8 cellular contexts compared by ENCODE assay signal in the genomic region with DNA sequence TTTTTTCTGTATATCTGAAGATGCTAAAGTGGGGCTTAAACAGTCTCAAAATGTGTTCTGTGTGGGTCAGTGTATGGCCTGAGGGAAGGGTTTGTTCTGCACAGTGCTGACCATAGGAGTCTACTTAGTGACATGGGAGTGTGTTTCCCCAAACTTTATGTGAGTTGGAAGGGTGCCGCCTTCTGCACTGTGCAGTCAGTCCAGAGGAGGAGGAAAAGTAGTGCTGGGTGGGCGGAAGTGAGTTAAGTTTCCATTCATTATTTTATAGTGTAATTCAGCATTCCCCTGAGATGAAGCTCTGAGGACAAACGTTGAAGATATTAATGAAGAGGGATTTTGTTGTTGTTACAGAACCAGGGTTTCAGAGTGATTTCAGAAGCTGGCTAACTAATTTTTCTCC. TPM values are rescaled to one million over a fixed set of nuclear protein-coding genes. Genes with fewer than 3 reads are reported as not detected.
DNase-seq lines count a peak whose midpoint lies in the region; ATAC-seq, FAIRE-seq and TF ChIP-seq lines count a peak whose summit lies in the region.

No MANE protein-coding gene starts in this region.

- no peak overlapping the region for H3K4ac ChIP-seq in H1 (replicated peaks; ENCODE audit: insufficient read length, low read depth, low read length)

- no peak overlapping the region for H3K56ac ChIP-seq in H1 (replicated peaks; ENCODE audit: insufficient read length, low read depth, low read length)

- TF ChIP-seq CTCF in Calu3 (IDR thresholded peaks at IDR 0.05; ENCODE audit: unreplicated experiment) (no peak), H1 (IDR thresholded peaks at IDR 0.05; ENCODE audit: control extremely low read depth in 1 of 3, insufficient read depth in 1 of 3, low read depth in 1 of 3, low read length in 3 of 3) (no peak), neural cell (IDR thresholded peaks at IDR 0.05; ENCODE audit: poor library complexity, severe bottlenecking) (no peak)

- H3K9ac ChIP-seq in Karpas-422 (ENCODE audit: low read length) (no peak overlapping the region), H1 (replicated peaks in 1 of 4; ENCODE audit: extremely low read depth in 1 of 4, low read depth in 3 of 4, low read length in 3 of 4) (no peak overlapping the region), neural cell (ENCODE audit: low read length) (no peak overlapping the region)

- no peaks in the 10 kb centered on the region for H3K27me3 Mint-ChIP-seq in Calu3 (ENCODE audit: unreplicated experiment)

- H2BK120ac ChIP-seq in H1 (replicated peaks; ENCODE audit: low read depth, low read length) = no peak overlapping the region

- TF ChIP-seq EP300 in H1 (IDR thresholded peaks at IDR 0.05; ENCODE audit: borderline replicate concordance in 1 of 2, low read depth in 2 of 2, low read length in 2 of 2) (no peak), neural cell (conservative IDR thresholded peaks at IDR 0.05; ENCODE audit: poor library complexity, severe bottlenecking) (no peak)

- FAIRE-seq in H1 (lab: Jason Lieb, UNC) = no peak
- FAIRE-seq in H54 (lab: Jason Lieb, UNC) = no peak

- no peak overlapping the region for H2BK5ac ChIP-seq in H1 (ENCODE audit: low read depth, low read length)

- TF ChIP-seq POLR2A in H1 (IDR thresholded peaks at IDR 0.05; ENCODE audit: control extremely low read depth in 1 of 2, low read depth in 2 of 2, low read length in 2 of 2) = no peak
- no peak for TF ChIP-seq POLR2A in H54 (IDR thresholded peaks at IDR 0.05; ENCODE audit: low read depth, low read length)

- CTCF ChIA-PET in Calu3 (lab: Charles Lee) (no interaction called here), H1 (lab: Charles Lee; ENCODE audit: partially characterized antibody) (interaction anchor here (0.6 to 0.9 kb wide), 4 partner anchors 10 to 616 kb away, joined by 3 to 4 read pairs (median 3); no protein-coding TSS in a partner anchor)

- H2BK12ac ChIP-seq in H1 (ENCODE audit: low read depth, low read length) = no peak overlapping the region

- no peak overlapping the region for H2BK20ac ChIP-seq in H1 (ENCODE audit: low read length)

- peaks cover 35% of the 10 kb centered on the region for H3K36me3 Mint-ChIP-seq in Calu3 (ENCODE audit: insufficient read depth, unreplicated experiment)

- no peaks in the 10 kb centered on the region for H3K36me3 ChIP-seq in Karpas-422 (ENCODE audit: insufficient read depth, low read length)
- no peaks in the 10 kb centered on the region; a peak in 1 of 8 replicates for H3K36me3 ChIP-seq in H1 (ENCODE audit: control insufficient read depth in 2 of 4, insufficient read depth in 4 of 4, low read length in 3 of 4)
- no peaks in the 10 kb centered on the region for H3K36me3 ChIP-seq in neural cell (ENCODE audit: insufficient read depth, low read length)

- H3K14ac ChIP-seq in H1 (ENCODE audit: insufficient read length) = no peak overlapping the region

- peaks cover 24% of the 10 kb centered on the region for H3K4me1 ChIP-seq in Karpas-422 (ENCODE audit: low read length)
- peaks cover 0 to 11% (median 3%) of the 10 kb centered on the region in 4 experiments; a peak in 3 of 7 replicates for H3K4me1 ChIP-seq in H1 (replicated peaks in 1 of 4; ENCODE audit: control insufficient read depth in 3 of 4, insufficient read depth in 4 of 4, low read length in 3 of 4)

- intact Hi-C loops in Calu3 (cut with micrococcal nuclease; ENCODE audit: unreplicated experiment) = no loop called here

- no TSS peak for BruUV-seq in Calu3 (replicated peaks; lab: Mats Ljungman, UMichigan)

- H4K20me1 ChIP-seq in Karpas-422 (ENCODE audit: insufficient read depth, low read depth, low read length) (no peaks in the 10 kb centered on the region), H1 (replicated peaks in 1 of 2; ENCODE audit: control insufficient read depth in 1 of 2, insufficient read depth in 2 of 2, low read length in 2 of 2) (peaks cover 0 to 8% of the 10 kb centered on the region in 2 experiments), neural cell (ENCODE audit: insufficient read depth) (no peaks in the 10 kb centered on the region)

- H2AFZ ChIP-seq in Karpas-422 (ENCODE audit: low read length) (no peak overlapping the region), H1 (ENCODE audit: low read length) (no peak overlapping the region), neural cell (ENCODE audit: low read depth, low read length) (no peak overlapping the region)

- H3K27ac ChIP-seq in Karpas-422 (ENCODE audit: low read length) = no peak overlapping the region
- no peak overlapping the region for H3K27ac ChIP-seq in H1 (ENCODE audit: low read depth, low read length)
- H3K27ac ChIP-seq in neural cell (ENCODE audit: low read length) = no peak overlapping the region

- H3K18ac ChIP-seq in H1 (ENCODE audit: extremely low read depth, low read length) = no peak overlapping the region

- no peak overlapping the region for H2AK5ac ChIP-seq in H1 (ENCODE audit: low read depth, low read length)

- peaks cover 6% of the 10 kb centered on the region for H3K23me2 ChIP-seq in H1 (ENCODE audit: low read depth, low read length)

- H4K5ac ChIP-seq in H1 (ENCODE audit: insufficient read length, low read depth, low read length) = no peak overlapping the region

- no peak overlapping the region for H3K27ac Mint-ChIP-seq in Calu3 (ENCODE audit: unreplicated experiment)

- peaks cover 30% of the 10 kb centered on the region for H3K4me1 Mint-ChIP-seq in Calu3 (ENCODE audit: low read depth, unreplicated experiment)

- H3K9me3 ChIP-seq in Karpas-422 (ENCODE audit: low read length) = no peaks in the 10 kb centered on the region
- H3K9me3 ChIP-seq in H1 (ENCODE audit: insufficient read depth in 2 of 2, low read depth in 1 of 2, low read length in 1 of 2) = no peaks in the 10 kb centered on the region
- no peaks in the 10 kb centered on the region for H3K9me3 ChIP-seq in neural cell (ENCODE audit: low read length)

- DNase-seq in Calu3 = no peak
- no peak for DNase-seq in Karpas-422
- DNase-seq in H1 (ENCODE audit: low read depth in 1 of 2, low spot score in 2 of 2) = no peak
- DNase-seq in stimulated activated CD8-positive, alpha-beta memory T cell treated with anti-CD3 and anti-CD28 coated beads, Interleukin-4, amount 100 ng/mL, for 48 hours = no peak
- DNase-seq in H54 (ENCODE audit: insufficient read length, low spot score) = no peak
- DNase-seq in NCI-H526 treated with DMSO at 0.1 percent for 48 hours (lab: John Stamatoyannopoulos, UW) = no peak

- TF ChIP-seq RAD21 in H1 (IDR thresholded peaks at IDR 0.05 in 1 of 2, conservative IDR thresholded peaks at IDR 0.05 in 1 of 2; ENCODE audit: low read depth in 2 of 2, low read length in 2 of 2) = no peak
- no peak for TF ChIP-seq RAD21 in neural cell (conservative IDR thresholded peaks at IDR 0.05)

- no peaks in the 10 kb centered on the region for H3F3A ChIP-seq in neural cell (ENCODE audit: insufficient read depth, low read length, poor library complexity, severe bottlenecking)

- H4K8ac ChIP-seq in H1 (ENCODE audit: extremely low read depth, insufficient read depth, low read length) = no peak overlapping the region

- H3K23ac ChIP-seq in H1 (ENCODE audit: insufficient read length) = no peak overlapping the region

- H3K4me3 ChIP-seq in Karpas-422 (ENCODE audit: low read length) = no peak overlapping the region
- peak overlapping the region; percentile 64 to 81 (median 70); a peak in 5 of 8 replicates for H3K4me3 ChIP-seq in H1 (ENCODE audit: extremely low read depth in 1 of 4, insufficient read depth in 2 of 4, low read depth in 3 of 4, low read length in 4 of 4)
- peak overlapping the region; percentile 75 for H3K4me3 ChIP-seq in neural cell (ENCODE audit: low read length)

- H3K9me2 ChIP-seq in Karpas-422 (replicated peaks; ENCODE audit: insufficient read depth, low read length) (no peaks in the 10 kb centered on the region), neural cell (ENCODE audit: insufficient read depth, low read length) (no peaks in the 10 kb centered on the region)

- H3K27me3 ChIP-seq in Karpas-422 (ENCODE audit: low read length) (no peaks in the 10 kb centered on the region), H1 (replicated peaks in 1 of 4; ENCODE audit: control insufficient read depth in 3 of 4, extremely low read depth in 1 of 4, insufficient read depth in 3 of 4, low read length in 3 of 4) (no peaks in the 10 kb centered on the region; a peak in 1 of 7 replicates), neural cell (ENCODE audit: insufficient read depth, low read depth, low read length) (peaks cover 17% of the 10 kb centered on the region)

- H3K79me2 ChIP-seq in Karpas-422 (ENCODE audit: low read length) (no peaks in the 10 kb centered on the region), H1 (ENCODE audit: control insufficient read depth in 1 of 2, insufficient read depth in 2 of 2, low read length in 2 of 2) (peaks cover 0 to 45% of the 10 kb centered on the region in 2 experiments; a peak in 2 of 4 replicates), neural cell (replicated peaks; ENCODE audit: insufficient read depth, low read length) (no peaks in the 10 kb centered on the region)

- ATAC-seq in HG03025 (IDR thresholded peaks at IDR 0.05; ENCODE audit: low FRiP score, unreplicated experiment) = no peak

- no peaks in the 10 kb centered on the region for H3K9me3 Mint-ChIP-seq in Calu3 (ENCODE audit: low read depth, unreplicated experiment)

- WGBS in H1 (ENCODE audit: extremely low coverage in 1 of 2, insufficient coverage in 1 of 2, insufficient read length in 1 of 2, insufficient replicate concordance in 2 of 2, low coverage in 1 of 2, low lambda C conversion rate in 2 of 2, missing lambda C conversion rate in 1 of 2), 2 experiments = 74% methylated on average over 3 of the region's 3 CpGs; no CpG with 5 or more reads in 1 of the 2 experiments

- H3K4me2 ChIP-seq in Karpas-422 (ENCODE audit: low read depth, low read length, poor library complexity, severe bottlenecking) = peak overlapping the region; percentile 19
- H3K4me2 ChIP-seq in H1 (ENCODE audit: insufficient read depth in 1 of 2, low read depth in 2 of 2, low read length in 2 of 2) = peak overlapping the region; percentile 73 to 97
- no peak overlapping the region for H3K4me2 ChIP-seq in neural cell (ENCODE audit: low read length)

- no peak overlapping the region for H2BK15ac ChIP-seq in H1 (ENCODE audit: low read length)

- peak overlapping the region; percentile 95 for H3K4me3 Mint-ChIP-seq in Calu3 (ENCODE audit: low read depth, unreplicated experiment)

- POLR2A ChIA-PET in H1 (lab: Charles Lee; ENCODE audit: partially characterized antibody) = interaction anchor here (0.6 to 2.2 kb wide), 2 partner anchors 11 to 36 kb away, joined by 3 to 9 read pairs; no protein-coding TSS in a partner anchor

- H4K91ac ChIP-seq in H1 (replicated peaks; ENCODE audit: insufficient read length, low read length) = no peak overlapping the region

- no peaks in the 10 kb centered on the region for H3K79me1 ChIP-seq in H1 (ENCODE audit: low read depth, low read length)

RNA-seq across cellular contexts. Expression of gene CHST7, which starts 2.9 kb away (rescaled TPM):
- total RNA-seq in Calu3 (2022) = 8.3 and 9.5 TPM in 2 replicates
- 1.6 and 2.5 TPM in 2 replicates for total RNA-seq in Karpas-422 (2014; rRNA removed; shearing (Covaris generic); ENCODE audit: low replicate concordance)
- 14.1 and 15.3 TPM in 2 replicates for total RNA-seq in H1 (2021; fragmentation: NEBNext Ultra II Directional; extraction: Animal tissue kit (Norgen Biotek cat#: 25700))
- polyA plus RNA-seq in H1 (2011; rRNA removed) (7.9 and 9.4 TPM in 2 replicates), neural cell (4.9 and 6.2 TPM in 2 replicates)
- polyA plus RNA-seq in H1 (2011; cell fraction: cytosol; rRNA removed) = 9.1 TPM
- 7.4 TPM for polyA plus RNA-seq in H1 (2011; cell fraction: nucleus; rRNA removed)
- polyA plus RNA-seq in H1 (2012, experiment 1 of 2) = 6.3 to 9.9 TPM (median 9.5 TPM) in 4 replicates
- 9.9 TPM for polyA plus RNA-seq in H1 (2012, experiment 2 of 2)
- polyA plus RNA-seq in H1 (2013, experiment 1 of 2) = 15.3 TPM
- polyA plus RNA-seq in H1 (2013, experiment 2 of 2) = 16.6 TPM
- 1.9 and 2.3 TPM in 2 replicates for polyA minus RNA-seq in H1 (2011; rRNA and poly(A)+ RNA removed)
- 10.1 TPM for polyA minus RNA-seq in H1 (2011; cell fraction: cytosol; rRNA and poly(A)+ RNA removed)
- 11.3 TPM for polyA minus RNA-seq in H1 (2011; cell fraction: nucleus; rRNA and poly(A)+ RNA removed)
- 4.4 and 5.0 TPM in 2 replicates for polyA minus RNA-seq in neural cell

RNA-seq across cellular contexts. Expression of gene ZNF674, which starts 31.2 kb away (rescaled TPM):
- total RNA-seq in Calu3 (2022) = 7.0 and 7.1 TPM in 2 replicates
- 1.6 and 2.9 TPM in 2 replicates for total RNA-seq in Karpas-422 (2014; rRNA removed; shearing (Covaris generic); ENCODE audit: low replicate concordance)
- 6.1 and 7.4 TPM in 2 replicates for total RNA-seq in H1 (2021; fragmentation: NEBNext Ultra II Directional; extraction: Animal tissue kit (Norgen Biotek cat#: 25700))
- polyA plus RNA-seq in H1 (2011; rRNA removed) = 2.0 and 2.4 TPM in 2 replicates
- polyA plus RNA-seq in H1 (2011; cell fraction: cytosol; rRNA removed) = 2.6 TPM
- polyA plus RNA-seq in H1 (2011; cell fraction: nucleus; rRNA removed) = 6.5 TPM
- 2.7 to 5.5 TPM (median 3.8 TPM) in 4 replicates for polyA plus RNA-seq in H1 (2012, experiment 1 of 2)
- 0.35 TPM for polyA plus RNA-seq in H1 (2012, experiment 2 of 2)
- 2.4 TPM for polyA plus RNA-seq in H1 (2013, experiment 1 of 2)
- 2.6 TPM for polyA plus RNA-seq in H1 (2013, experiment 2 of 2)
- 20.6 and 24.3 TPM in 2 replicates for polyA minus RNA-seq in H1 (2011; rRNA and poly(A)+ RNA removed)
- 4.2 TPM for polyA minus RNA-seq in H1 (2011; cell fraction: cytosol; rRNA and poly(A)+ RNA removed)
- polyA minus RNA-seq in H1 (2011; cell fraction: nucleus; rRNA and poly(A)+ RNA removed) = 34.8 TPM
- polyA plus RNA-seq in neural cell = 7.2 and 10.8 TPM in 2 replicates
- 12.5 and 14.4 TPM in 2 replicates for polyA minus RNA-seq in neural cell
